In genomic region chr7:636396-636795, GRCh38 we compare ENCODE assay signal across 8 cellular contexts.
DNase-seq lines count a peak whose midpoint lies in the region; ATAC-seq and TF ChIP-seq lines count a peak whose summit lies in the region.

No MANE protein-coding gene starts in this region.

- 84 to 89% (median 85%) methylated on average over 12 to 17 of the region's 17 CpGs for WGBS in heart left ventricle, 4 donors

- peak in 1 of 5 donors; percentile 46 for DNase-seq in heart left ventricle
- DNase-seq in cardiac septum (ENCODE audit: low spot score), result no peak
- DNase-seq in activated CD4-positive, alpha-beta T cell treated with anti-CD3 and anti-CD28 coated beads, Interleukin-2, amount 50 U/mL, for 4 hours, result peak; percentile 32 to 39
- DNase-seq in globus pallidus (ENCODE audit: low spot score), result peak; percentile 16
- peak; percentile 45 for DNase-seq in stimulated activated CD8-positive, alpha-beta memory T cell treated with anti-CD3 and anti-CD28 coated beads, Interleukin-4, amount 100 ng/mL, for 48 hours
- no peak for DNase-seq in NOMO-1 treated with dmso at 0.1 percent for 144 hours (lab: John Stamatoyannopoulos, UW; ENCODE audit: unreplicated experiment)

- H3K9me3 ChIP-seq in heart left ventricle, result no peaks in the 10 kb centered on the region

- H3K27me3 ChIP-seq in heart left ventricle, result no peaks in the 10 kb centered on the region

- intact Hi-C loops in heart left ventricle (cut with DNase I), result loop anchor here (2.0 to 10.0 kb wide), 5 partner anchors 112 to 314 kb away; no protein-coding TSS in a partner anchor
- intact Hi-C loops in cardiac septum (cut with DNase I), result loop anchor here (2.0 kb wide), 1 partner anchor 304 kb away; no protein-coding TSS in a partner anchor

- ATAC-seq in heart left ventricle, result peak in 3 of 4 donors; percentile 54 to 69 (median 67)
- ATAC-seq in HG03097 (IDR thresholded peaks at IDR 0.05; ENCODE audit: low FRiP score, unreplicated experiment), result no peak
- no peak for ATAC-seq in GM21825 (IDR thresholded peaks at IDR 0.05; ENCODE audit: unreplicated experiment)

- TF ChIP-seq CTCF in heart left ventricle (IDR thresholded peaks at IDR 0.05), result peak in 11 of 12 donors; percentile 31 to 62 (median 42)

- H3K36me3 ChIP-seq in heart left ventricle, result no peaks in the 10 kb centered on the region

- H3K27ac ChIP-seq in heart left ventricle, result no peak overlapping the region

- no peaks in the 10 kb centered on the region for H3K4me1 ChIP-seq in heart left ventricle

- no peak for TF ChIP-seq POLR2A in heart left ventricle (IDR thresholded peaks at IDR 0.05)

- H3K4me3 ChIP-seq in heart left ventricle, result no peak overlapping the region

Comparison
In these comparisons a context has a peak if more than half of its experiments do, and no peak if none do; other contexts are left out.
1. ATAC-seq: peak in heart left ventricle (3 of 4); none in HG03097 (single experiment) and GM21825 (single experiment).
2. DNase-seq: peak in activated CD4-positive, alpha-beta T cell treated with anti-CD3 and anti-CD28 coated beads, Interleukin-2, amount 50 U/mL, for 4 hours (2 of 2), globus pallidus (single experiment) and stimulated activated CD8-positive, alpha-beta memory T cell treated with anti-CD3 and anti-CD28 coated beads, Interleukin-4, amount 100 ng/mL, for 48 hours (single experiment); none in cardiac septum (single experiment) and NOMO-1 treated with dmso at 0.1 percent for 144 hours (single experiment).